In the genomic region with DNA sequence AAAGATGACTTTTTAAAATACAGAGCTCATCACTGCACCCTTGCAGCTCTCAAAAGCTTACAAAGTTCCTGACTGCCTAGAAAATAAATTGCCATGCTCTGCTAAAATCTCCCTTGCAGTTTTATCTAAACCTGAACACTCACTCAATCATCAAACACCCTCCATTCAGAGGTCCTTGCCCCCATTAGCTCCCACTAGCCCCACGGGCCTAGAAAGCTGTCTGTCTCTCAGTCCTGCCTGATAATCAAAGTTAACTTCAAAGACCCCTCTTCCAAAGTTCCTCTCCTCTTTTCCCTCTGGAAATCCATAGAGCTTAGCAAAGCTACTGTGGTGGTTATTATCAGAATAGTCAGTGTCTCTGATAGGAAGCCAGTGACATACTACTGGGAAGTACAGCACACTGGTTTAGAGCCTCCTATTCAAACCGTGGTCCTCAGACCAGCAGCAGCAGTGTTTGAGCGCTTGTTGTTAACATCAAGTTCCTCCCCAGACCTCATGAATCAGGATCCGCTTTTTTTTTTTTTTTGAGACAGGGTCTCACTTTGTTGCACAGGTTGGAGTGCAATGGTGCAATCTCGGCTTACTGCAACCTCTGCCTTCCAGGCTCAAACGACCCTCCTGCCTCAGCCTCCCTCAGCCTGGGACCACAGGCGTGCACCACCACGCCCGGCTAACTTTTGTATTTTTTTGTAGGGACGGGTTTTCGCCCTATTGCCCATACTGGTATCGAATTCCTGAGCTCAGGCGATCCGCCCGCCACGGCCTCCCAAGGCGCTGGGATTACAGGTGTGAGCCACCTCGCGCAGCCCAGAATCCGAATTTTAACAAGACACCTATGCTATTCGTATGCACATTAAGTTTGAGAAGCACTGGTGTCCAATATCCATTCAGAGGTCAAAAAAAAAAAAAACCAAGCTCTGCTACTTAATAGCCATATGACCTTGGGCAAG, we compare ENCODE assay signal across 8 cellular contexts. TPM values are rescaled to one million over a fixed set of nuclear protein-coding genes. Genes with fewer than 3 reads are reported as not detected.
DNase-seq lines count a peak whose midpoint lies in the region; ATAC-seq, FAIRE-seq and TF ChIP-seq lines count a peak whose summit lies in the region.

No MANE protein-coding gene starts in this region.

- H3K27me3 ChIP-seq in cardiac muscle cell (peaks cover 3% of the 10 kb centered on the region), astrocyte (ENCODE audit: insufficient read depth, low read length) (no peaks in the 10 kb centered on the region)

- H4K20me1 ChIP-seq in astrocyte (ENCODE audit: insufficient read depth, low read length): peaks cover 50% of the 10 kb centered on the region

- ATAC-seq in memory B cell (ENCODE audit: low read depth): no peak
- ATAC-seq in GM18511 (IDR thresholded peaks at IDR 0.05; ENCODE audit: unreplicated experiment): no peak

- WGBS in urinary bladder: 33% methylated on average over 21 of the region's 21 CpGs

- H3K4me3 Mint-ChIP-seq in astrocyte (ENCODE audit: unreplicated experiment) (peak overlapping the region; percentile 95), memory B cell (peak overlapping the region; percentile 90)

- peak overlapping the region; percentile 95 for H3K9ac ChIP-seq in astrocyte (ENCODE audit: low read length)

- H3K4me3 ChIP-seq in cardiac muscle cell (peak overlapping the region; percentile 86), astrocyte (ENCODE audit: insufficient read depth, low read depth, low read length) (peak overlapping the region; percentile 89), urinary bladder (ENCODE audit: low read depth, low read length) (peak overlapping the region; percentile 90)

- H3K36me3 Mint-ChIP-seq in astrocyte (ENCODE audit: low read depth, unreplicated experiment): no peaks in the 10 kb centered on the region
- H3K36me3 Mint-ChIP-seq in memory B cell: no peaks in the 10 kb centered on the region

- DNase-seq in cardiac muscle cell (ENCODE audit: low read depth in 1 of 2, low spot score in 1 of 2) (no peak), cardiac septum (ENCODE audit: low spot score) (no peak), astrocyte (ENCODE audit: low read depth) (no peak), memory B cell (ENCODE audit: low spot score in 2 of 2) (no peak)
- no peak for DNase-seq in central memory CD4-positive, alpha-beta T cell
- no peak for DNase-seq in stimulated activated CD4-positive, alpha-beta T cell treated with anti-CD3 and anti-CD28 coated beads, Interleukin-4, amount 100 ng/mL, for 4 hours

- H3K36me3 ChIP-seq in cardiac muscle cell (no peaks in the 10 kb centered on the region), astrocyte (ENCODE audit: insufficient read depth, low read length) (no peaks in the 10 kb centered on the region), urinary bladder (ENCODE audit: insufficient read depth) (no peaks in the 10 kb centered on the region)

- peak overlapping the region; percentile 82 for H2AFZ ChIP-seq in astrocyte (ENCODE audit: low read depth, low read length)

- peaks cover 19% of the 10 kb centered on the region for H3K4me1 Mint-ChIP-seq in astrocyte (ENCODE audit: low read depth, unreplicated experiment)
- peaks cover 31% of the 10 kb centered on the region for H3K4me1 Mint-ChIP-seq in memory B cell

- intact Hi-C loops in cardiac septum (cut with DNase I): no loop called here

- peak overlapping the region; percentile 87 for H3K27ac Mint-ChIP-seq in astrocyte (ENCODE audit: unreplicated experiment)
- peak overlapping the region; percentile 77 for H3K27ac Mint-ChIP-seq in memory B cell

- H3K9me3 ChIP-seq in cardiac muscle cell (ENCODE audit: low read depth): no peaks in the 10 kb centered on the region
- H3K9me3 ChIP-seq in astrocyte (ENCODE audit: insufficient read depth, low read depth, low read length): no peaks in the 10 kb centered on the region

- H3K4me1 ChIP-seq in cardiac muscle cell (ENCODE audit: low read depth): peaks cover 9% of the 10 kb centered on the region
- peaks cover 31% of the 10 kb centered on the region for H3K4me1 ChIP-seq in astrocyte (ENCODE audit: insufficient read depth, low read length)
- peaks cover 2% of the 10 kb centered on the region for H3K4me1 ChIP-seq in urinary bladder (ENCODE audit: insufficient read depth)

- no peak for TF ChIP-seq CTCF in cardiac muscle cell (IDR thresholded peaks at IDR 0.05; ENCODE audit: low read depth, low read length)
- TF ChIP-seq CTCF in astrocyte (IDR thresholded peaks at IDR 0.05; ENCODE audit: insufficient read depth, low read depth, low read length): no peak

- H3K79me2 ChIP-seq in astrocyte (ENCODE audit: insufficient read depth, low read length): peaks cover 65% of the 10 kb centered on the region

- FAIRE-seq in astrocyte (lab: Jason Lieb, UNC): no peak

- no peaks in the 10 kb centered on the region for H3K27me3 Mint-ChIP-seq in astrocyte (ENCODE audit: low read depth, unreplicated experiment)
- H3K27me3 Mint-ChIP-seq in memory B cell: no peaks in the 10 kb centered on the region

- H3K27ac ChIP-seq in cardiac muscle cell (peak overlapping the region; percentile 95), astrocyte (ENCODE audit: low read depth, low read length) (peak overlapping the region; percentile 92), urinary bladder (ENCODE audit: low read depth) (no peak overlapping the region)

- H3K9me3 Mint-ChIP-seq in astrocyte (ENCODE audit: unreplicated experiment) (no peaks in the 10 kb centered on the region), memory B cell (no peaks in the 10 kb centered on the region)

- peak overlapping the region; percentile 94 for H3K4me2 ChIP-seq in astrocyte (ENCODE audit: low read length)

RNA-seq across cellular contexts. Expression of a gene that starts 1.2 kb away (rescaled TPM):
- total RNA-seq in cardiac muscle cell (123 and 247 TPM in 2 replicates), cardiac septum (225 TPM), astrocyte (251 and 285 TPM in 2 replicates), urinary bladder (67.9 TPM)
- polyA plus RNA-seq in cardiac muscle cell (574 and 689 TPM in 2 replicates), urinary bladder (193 TPM)

RNA-seq across cellular contexts. Expression of a gene that starts 14.8 kb away (rescaled TPM):
- total RNA-seq in cardiac muscle cell (not detected in 2 replicates), cardiac septum (2.0 TPM), astrocyte (not detected in 2 replicates), urinary bladder (0.48 TPM)
- polyA plus RNA-seq in cardiac muscle cell (0.44 TPM in 1 of 2 replicates, not detected in the other), urinary bladder (6.5 TPM)

RNA-seq across cellular contexts. Expression of a gene that starts 55.4 kb away (rescaled TPM):
- total RNA-seq in cardiac muscle cell: 0.45 and 0.81 TPM in 2 replicates
- polyA plus RNA-seq in cardiac muscle cell: 0.23 and 0.96 TPM in 2 replicates
- total RNA-seq in cardiac septum: 0.13 TPM
- total RNA-seq in astrocyte: 1.0 and 1.1 TPM in 2 replicates
- 2.3 TPM for total RNA-seq in urinary bladder
- polyA plus RNA-seq in urinary bladder: 1.4 TPM
